ENCODE assay signal across 8 cellular contexts in the genomic region with DNA sequence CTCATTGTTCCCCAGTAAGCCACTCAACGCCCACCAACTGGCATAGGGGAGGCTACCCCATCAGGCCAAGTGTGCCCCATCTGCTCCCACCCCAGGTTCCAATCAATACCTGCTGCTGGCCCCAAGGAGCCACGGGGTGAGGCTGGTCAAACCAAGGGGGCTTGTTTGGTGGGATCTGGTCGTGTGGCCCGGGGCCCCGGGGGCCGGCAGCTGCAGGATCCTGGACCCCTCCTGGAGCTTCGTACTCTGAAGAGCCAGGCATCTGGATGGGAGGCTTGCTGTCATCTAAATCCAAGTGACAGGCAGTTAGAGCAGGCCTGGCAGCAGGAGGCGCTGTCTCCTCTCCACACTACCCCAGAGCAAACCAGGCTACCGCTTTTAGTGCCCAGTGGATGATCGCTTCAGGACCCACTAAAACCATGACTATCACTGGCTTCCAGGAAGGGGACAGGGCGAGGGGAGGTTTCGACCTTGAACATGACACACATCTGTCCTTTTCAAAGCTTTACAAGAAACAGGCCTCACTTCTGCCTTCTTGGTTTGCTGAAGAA. TPM values are rescaled to one million over a fixed set of nuclear protein-coding genes. Genes with fewer than 3 reads are reported as not detected.
DNase-seq lines count a peak whose midpoint lies in the region; ATAC-seq, FAIRE-seq and TF ChIP-seq lines count a peak whose summit lies in the region.

No MANE protein-coding gene starts in this region.

- H3K27me3 ChIP-seq in RWPE2 (ENCODE audit: insufficient read depth, poor library complexity, severe bottlenecking), result no peaks in the 10 kb centered on the region
- no peaks in the 10 kb centered on the region for H3K27me3 ChIP-seq in GM12878 (replicated peaks in 1 of 2; ENCODE audit: control insufficient read depth in 2 of 2, insufficient read depth in 2 of 2, low read length in 1 of 2)

- no peaks in the 10 kb centered on the region for H3K79me2 ChIP-seq in GM12878 (ENCODE audit: control insufficient read depth, insufficient read depth, low read length)

- H3K4me1 ChIP-seq in RWPE2 (ENCODE audit: insufficient read depth, poor library complexity, severe bottlenecking), result no peaks in the 10 kb centered on the region
- H3K4me1 ChIP-seq in GM12878 (ENCODE audit: control insufficient read depth, insufficient read depth, low read length), result no peaks in the 10 kb centered on the region

- peak; percentile 35 for FAIRE-seq in GM12878 (lab: Jason Lieb, UNC)

- BruUV-seq in GM12878 (replicated peaks; lab: Mats Ljungman, UMichigan), result no TSS peak

- no peak overlapping the region for H3K9ac ChIP-seq in GM12878 (ENCODE audit: control insufficient read depth, insufficient read depth, low read length)

- in situ Hi-C loops in GM12878 (cut with MboI), result no loop called here

- H3K27me3 Mint-ChIP-seq in natural killer cell (ENCODE audit: low read depth in 2 of 2), result no peaks in the 10 kb centered on the region

- H3K4me2 ChIP-seq in GM12878 (ENCODE audit: control insufficient read depth, insufficient read depth), result no peak overlapping the region

- RAD21 ChIA-PET in GM12878 (lab: Charles Lee; ENCODE audit: unreplicated experiment), result interaction anchor here (1.2 to 1.4 kb wide), 2 partner anchors 46 to 86 kb away, joined by 3 read pairs; no protein-coding TSS in a partner anchor

- SMC1A ChIA-PET in GM12878 (lab: Charles Lee; ENCODE audit: uncharacterized antibody, unreplicated experiment), result interaction anchor here (0.7 to 1.8 kb wide), 4 partner anchors 11 to 133 kb away, joined by 3 to 4 read pairs (median 3); partner anchors contain the start of gene TMEM38A

- no peak overlapping the region for H3K4me3 Mint-ChIP-seq in natural killer cell

- H3K36me3 ChIP-seq in RWPE2 (ENCODE audit: low read depth) (peaks cover 89% of the 10 kb centered on the region), GM12878 (ENCODE audit: control insufficient read depth in 2 of 2, insufficient read depth in 2 of 2, low read length in 1 of 2) (peaks cover 27 to 71% of the 10 kb centered on the region in 2 experiments)

- CTCF ChIA-PET in GM10248 (lab: Yijun Ruan, JAX) (interaction anchor here (0.7 to 2.0 kb wide), 7 partner anchors 8 to 97 kb away, joined by 3 to 5 read pairs (median 4); no protein-coding TSS in a partner anchor), GM12878 (lab: Yijun Ruan, JAX) (interaction anchor here (0.6 to 1.8 kb wide), 5 partner anchors 60 to 333 kb away, joined by 3 to 6 read pairs (median 4); no protein-coding TSS in a partner anchor)

- TF ChIP-seq CTCF in GM10248 (IDR thresholded peaks at IDR 0.05; ENCODE audit: control extremely low read depth, extremely low read depth, low read depth, missing control alignments), result peak; percentile 39
- peak; percentile 31 for TF ChIP-seq CTCF in RWPE2 (IDR thresholded peaks at IDR 0.05; ENCODE audit: poor library complexity, severe bottlenecking)
- TF ChIP-seq CTCF in GM12878 (IDR thresholded peaks at IDR 0.05 in 2 of 3, conservative IDR thresholded peaks at IDR 0.05 in 1 of 3; ENCODE audit: control insufficient read depth in 2 of 3, extremely low read depth in 1 of 3, insufficient read depth in 1 of 3, low read depth in 3 of 3, low read length in 3 of 3), result peak; percentile 61 to 77 (median 68)
- TF ChIP-seq CTCF in natural killer cell (IDR thresholded peaks at IDR 0.05), result peak; percentile 18

- ATAC-seq in RWPE2 (ENCODE audit: low read depth) (no peak), GM12878 (peak; percentile 86), natural killer cell (peak in 2 of 3 donors; percentile 53 to 59), HG02642 (IDR thresholded peaks at IDR 0.05; ENCODE audit: poor library complexity, unreplicated experiment) (no peak), GM21576 (IDR thresholded peaks at IDR 0.05; ENCODE audit: unreplicated experiment) (no peak)

- no peaks in the 10 kb centered on the region for H3K36me3 Mint-ChIP-seq in natural killer cell

- 86% methylated on average over 12 of the region's 12 CpGs for WGBS in GM12878 (ENCODE audit: insufficient coverage, insufficient replicate concordance, low lambda C conversion rate, missing lambda C conversion rate)

- no peak overlapping the region for H3K27ac ChIP-seq in RWPE2 (ENCODE audit: poor library complexity, severe bottlenecking)
- no peak overlapping the region for H3K27ac ChIP-seq in GM12878 (ENCODE audit: control insufficient read depth, insufficient read depth)

- TF ChIP-seq EP300 in GM12878 (IDR thresholded peaks at IDR 0.05; ENCODE audit: borderline replicate concordance in 1 of 2, control insufficient read depth in 1 of 2, low read depth in 2 of 2, low read length in 2 of 2), result no peak

- peak; percentile 47 for TF ChIP-seq RAD21 in GM12878 (IDR thresholded peaks at IDR 0.05; ENCODE audit: insufficient read depth, low read depth, low read length)

- no peaks in the 10 kb centered on the region for H3K9me3 ChIP-seq in RWPE2 (ENCODE audit: severe bottlenecking)
- no peaks in the 10 kb centered on the region for H3K9me3 ChIP-seq in GM12878 (replicated peaks; ENCODE audit: control insufficient read depth, insufficient read depth, low read length)

- POLR2A ChIA-PET in GM10248 (lab: Yijun Ruan, JAX) (no interaction called here), GM12878 (lab: Charles Lee) (interaction anchor here (0.5 kb wide), 1 partner anchor 122 kb away, joined by 5 read pairs; no protein-coding TSS in a partner anchor)

- no peak overlapping the region for H2AFZ ChIP-seq in GM12878 (ENCODE audit: control insufficient read depth, low read depth, low read length)

- peaks cover 0 to 8% of the 10 kb centered on the region in 2 donors for H3K4me1 Mint-ChIP-seq in natural killer cell

- 0 out of 2 replicates have a peak, but pooled peaks have one; percentile 30 for TF ChIP-seq POLR2A in GM12878 (IDR thresholded peaks at IDR 0.05; ENCODE audit: low read depth, low read length)

- peak overlapping the region in 1 of 2 donors; percentile 35 for H3K27ac Mint-ChIP-seq in natural killer cell

- H4K20me1 ChIP-seq in GM12878 (ENCODE audit: control insufficient read depth, insufficient read depth), result no peaks in the 10 kb centered on the region

- DNase-seq in GM10248 (ENCODE audit: extremely low spot score), result no peak
- DNase-seq in RWPE2 (ENCODE audit: low spot score), result no peak
- no peak for DNase-seq in GM12878 (ENCODE audit: low read depth, low spot score)
- DNase-seq in natural killer cell, result no peak
- DNase-seq in NCI-H446 treated with DMSO at 0.1 percent for 48 hours (lab: John Stamatoyannopoulos, UW), result no peak
- DNase-seq in NCI-H510A treated with DMSO at 0.1 percent for 48 hours (lab: John Stamatoyannopoulos, UW), result no peak

- no peaks in the 10 kb centered on the region for H3K9me3 Mint-ChIP-seq in natural killer cell

- intact Hi-C loops in GM12878 (cut with micrococcal nuclease; ENCODE audit: unreplicated experiment) (no loop called here), natural killer cell (cut with micrococcal nuclease) (no loop called here)

- H3K4me3 ChIP-seq in RWPE2 (ENCODE audit: severe bottlenecking), result no peak overlapping the region
- H3K4me3 ChIP-seq in GM12878, result no peak overlapping the region

RNA-seq across cellular contexts. Expression of gene CHERP, which starts 14.2 kb away (rescaled TPM):
- total RNA-seq in GM12878 (2013; cell fraction: nucleolus; rRNA removed), result 47.2 and 55.4 TPM in 2 replicates
- total RNA-seq in GM12878 (2014; rRNA removed) (3.6 and 4.9 TPM in 2 replicates), GM12878 (2014; rRNA removed; fragmentation: Illumina TruSeq; extraction: Trizol) (6.8 and 7.2 TPM in 2 replicates), GM12878 (2021) (57.5 and 65.3 TPM in 2 replicates), natural killer cell (10 to 100 TPM; 46.5 to 70.8 (median 68.2) TPM)
- polyA plus RNA-seq in GM12878 (2011; ENCODE audit: low read depth), result 13.6 TPM
- polyA plus RNA-seq in GM12878 (2011; rRNA removed) (3.2 and 5.1 TPM in 2 replicates), GM12878 (2014; fragmentation: Illumina TruSeq; extraction: Trizol) (3.5 and 17.6 TPM in 2 replicates), GM12878 (2014; fragmentation: Nextera tagmentation; extraction: Ambion mirVana) (1 to 10 TPM in 1 of 2 experiments, under 1 TPM in 1; 0.66 to 1.7 TPM), GM12878 (2014; rRNA removed) (24.0 and 42.2 TPM in 2 replicates), GM12878 (2016; fragmentation: Nextera tagmentation; extraction: Ambion mirVana) (10 to 100 TPM; 47.1 to 49.4 TPM)
- 7.8 and 8.6 TPM in 2 replicates for polyA plus RNA-seq in GM12878 (2011; cell fraction: cytosol; rRNA removed)
- polyA plus RNA-seq in GM12878 (2011; cell fraction: nucleus; rRNA removed), result 45.6 and 76.2 TPM in 2 replicates
- polyA plus RNA-seq in GM12878 (2012), result 34.7 and 37.6 TPM in 2 replicates
- 4.5 and 8.6 TPM in 2 replicates for polyA minus RNA-seq in GM12878 (2011; rRNA and poly(A)+ RNA removed)
- 9.5 and 14.8 TPM in 2 replicates for polyA minus RNA-seq in GM12878 (2011; cell fraction: cytosol; rRNA and poly(A)+ RNA removed)
- polyA minus RNA-seq in GM12878 (2011; cell fraction: nucleus; rRNA and poly(A)+ RNA removed), result 15.5 and 27.3 TPM in 2 replicates

RNA-seq across cellular contexts. Expression of gene C19orf44, which starts 31.9 kb away (rescaled TPM):
- total RNA-seq in GM12878 (2013; cell fraction: nucleolus; rRNA removed), result 21.6 and 25.8 TPM in 2 replicates
- total RNA-seq in GM12878 (2014; rRNA removed), result 2.0 and 2.1 TPM in 2 replicates
- total RNA-seq in GM12878 (2014; rRNA removed; fragmentation: Illumina TruSeq; extraction: Trizol), result 2.7 and 3.3 TPM in 2 replicates
- 3.1 and 3.8 TPM in 2 replicates for total RNA-seq in GM12878 (2021)
- 0.84 TPM for polyA plus RNA-seq in GM12878 (2011; ENCODE audit: low read depth)
- 2.5 and 3.0 TPM in 2 replicates for polyA plus RNA-seq in GM12878 (2011; rRNA removed)
- polyA plus RNA-seq in GM12878 (2011; cell fraction: cytosol; rRNA removed), result 3.5 and 3.7 TPM in 2 replicates
- polyA plus RNA-seq in GM12878 (2011; cell fraction: nucleus; rRNA removed), result 8.7 and 9.7 TPM in 2 replicates
- 3.8 and 4.0 TPM in 2 replicates for polyA plus RNA-seq in GM12878 (2012)
- 3.6 and 5.2 TPM in 2 replicates for polyA plus RNA-seq in GM12878 (2014; fragmentation: Illumina TruSeq; extraction: Trizol)
- polyA plus RNA-seq in GM12878 (2014; fragmentation: Nextera tagmentation; extraction: Ambion mirVana), result under 1 TPM; 0.26 to 0.31 TPM
- 4.1 and 5.4 TPM in 2 replicates for polyA plus RNA-seq in GM12878 (2014; rRNA removed)
- 1 to 10 TPM; 3.9 to 4.0 TPM for polyA plus RNA-seq in GM12878 (2016; fragmentation: Nextera tagmentation; extraction: Ambion mirVana)
- polyA minus RNA-seq in GM12878 (2011; rRNA and poly(A)+ RNA removed), result 1.3 and 2.3 TPM in 2 replicates
- 2.5 and 3.3 TPM in 2 replicates for polyA minus RNA-seq in GM12878 (2011; cell fraction: cytosol; rRNA and poly(A)+ RNA removed)
- 2.7 and 3.9 TPM in 2 replicates for polyA minus RNA-seq in GM12878 (2011; cell fraction: nucleus; rRNA and poly(A)+ RNA removed)
- total RNA-seq in natural killer cell, result 1 to 10 TPM; 1.2 to 2.8 (median 1.4) TPM

RNA-seq across cellular contexts. Expression of gene CALR3, which starts 32.1 kb away (rescaled TPM):
- total RNA-seq in GM12878 (2013; cell fraction: nucleolus; rRNA removed), result not detected in 2 replicates
- total RNA-seq in GM12878 (2014; rRNA removed) (0.11 TPM in 2 replicates), GM12878 (2014; rRNA removed; fragmentation: Illumina TruSeq; extraction: Trizol) (0.18 and 0.45 TPM in 2 replicates), GM12878 (2021) (0.19 TPM in 1 of 2 replicates, not detected in the other), natural killer cell (not detected)
- not detected for polyA plus RNA-seq in GM12878 (2011; ENCODE audit: low read depth)
- polyA plus RNA-seq in GM12878 (2011; rRNA removed) (0.05 TPM in 1 of 2 replicates, not detected in the other), GM12878 (2014; fragmentation: Illumina TruSeq; extraction: Trizol) (0.35 and 0.43 TPM in 2 replicates), GM12878 (2014; fragmentation: Nextera tagmentation; extraction: Ambion mirVana) (under 1 TPM; 0.10 to 0.13 TPM), GM12878 (2014; rRNA removed) (0.12 and 0.14 TPM in 2 replicates), GM12878 (2016; fragmentation: Nextera tagmentation; extraction: Ambion mirVana) (under 1 TPM in 1 of 2 experiments, not detected in 1; 0.31 TPM)
- polyA plus RNA-seq in GM12878 (2011; cell fraction: cytosol; rRNA removed), result 0.06 TPM in 1 of 2 replicates, not detected in the other
- not detected in 2 replicates for polyA plus RNA-seq in GM12878 (2011; cell fraction: nucleus; rRNA removed)
- not detected in 2 replicates for polyA plus RNA-seq in GM12878 (2012)
- polyA minus RNA-seq in GM12878 (2011; rRNA and poly(A)+ RNA removed), result not detected in 2 replicates
- polyA minus RNA-seq in GM12878 (2011; cell fraction: cytosol; rRNA and poly(A)+ RNA removed), result not detected in 2 replicates
- polyA minus RNA-seq in GM12878 (2011; cell fraction: nucleus; rRNA and poly(A)+ RNA removed), result not detected in 2 replicates

RNA-seq across cellular contexts. Expression of gene SLC35E1, which starts 44.2 kb away (rescaled TPM):
- 130 and 131 TPM in 2 replicates for total RNA-seq in GM12878 (2013; cell fraction: nucleolus; rRNA removed)
- 24.7 and 26.5 TPM in 2 replicates for total RNA-seq in GM12878 (2014; rRNA removed)
- 20.1 and 20.4 TPM in 2 replicates for total RNA-seq in GM12878 (2014; rRNA removed; fragmentation: Illumina TruSeq; extraction: Trizol)
- 30.9 and 33.7 TPM in 2 replicates for total RNA-seq in GM12878 (2021)
- 23.4 TPM for polyA plus RNA-seq in GM12878 (2011; ENCODE audit: low read depth)
- 28.7 and 37.7 TPM in 2 replicates for polyA plus RNA-seq in GM12878 (2011; rRNA removed)
- 42.7 and 47.6 TPM in 2 replicates for polyA plus RNA-seq in GM12878 (2011; cell fraction: cytosol; rRNA removed)
- 45.6 and 46.8 TPM in 2 replicates for polyA plus RNA-seq in GM12878 (2011; cell fraction: nucleus; rRNA removed)
- polyA plus RNA-seq in GM12878 (2012), result 32.1 and 35.8 TPM in 2 replicates
- polyA plus RNA-seq in GM12878 (2014; fragmentation: Illumina TruSeq; extraction: Trizol), result 20.5 and 23.8 TPM in 2 replicates
- 10 to 100 TPM; 11.3 to 15.1 TPM for polyA plus RNA-seq in GM12878 (2014; fragmentation: Nextera tagmentation; extraction: Ambion mirVana)
- 19.6 and 26.7 TPM in 2 replicates for polyA plus RNA-seq in GM12878 (2014; rRNA removed)
- polyA plus RNA-seq in GM12878 (2016; fragmentation: Nextera tagmentation; extraction: Ambion mirVana), result 10 to 100 TPM; 12.6 to 20.0 TPM
- polyA minus RNA-seq in GM12878 (2011; rRNA and poly(A)+ RNA removed), result 96.4 and 132 TPM in 2 replicates
- polyA minus RNA-seq in GM12878 (2011; cell fraction: cytosol; rRNA and poly(A)+ RNA removed), result 29.0 and 31.5 TPM in 2 replicates
- 27.3 and 43.1 TPM in 2 replicates for polyA minus RNA-seq in GM12878 (2011; cell fraction: nucleus; rRNA and poly(A)+ RNA removed)
- total RNA-seq in natural killer cell, result 10 to 100 TPM; 53.2 to 55.5 (median 54.2) TPM

RNA-seq across cellular contexts. Expression of gene EPS15L1, which starts 56.3 kb away (rescaled TPM):
- 105 and 117 TPM in 2 replicates for total RNA-seq in GM12878 (2013; cell fraction: nucleolus; rRNA removed)
- total RNA-seq in GM12878 (2014; rRNA removed) (11.3 and 11.4 TPM in 2 replicates), GM12878 (2014; rRNA removed; fragmentation: Illumina TruSeq; extraction: Trizol) (15.9 and 16.7 TPM in 2 replicates), GM12878 (2021) (43.5 and 50.4 TPM in 2 replicates), natural killer cell (100 to 1,000 TPM in 1 of 3 donors, 10 to 100 TPM in 2; 92.2 to 120 (median 99.3) TPM)
- polyA plus RNA-seq in GM12878 (2011; ENCODE audit: low read depth), result 14.0 TPM
- polyA plus RNA-seq in GM12878 (2011; rRNA removed) (7.2 and 19.1 TPM in 2 replicates), GM12878 (2014; fragmentation: Illumina TruSeq; extraction: Trizol) (20.4 and 24.1 TPM in 2 replicates), GM12878 (2014; fragmentation: Nextera tagmentation; extraction: Ambion mirVana) (1 to 10 TPM; 5.9 to 7.6 TPM), GM12878 (2014; rRNA removed) (20.4 and 25.3 TPM in 2 replicates), GM12878 (2016; fragmentation: Nextera tagmentation; extraction: Ambion mirVana) (10 to 100 TPM; 41.3 to 43.3 TPM)
- polyA plus RNA-seq in GM12878 (2011; cell fraction: cytosol; rRNA removed), result 15.6 and 16.9 TPM in 2 replicates
- 32.3 and 38.7 TPM in 2 replicates for polyA plus RNA-seq in GM12878 (2011; cell fraction: nucleus; rRNA removed)
- 34.0 and 35.2 TPM in 2 replicates for polyA plus RNA-seq in GM12878 (2012)
- 21.1 and 23.7 TPM in 2 replicates for polyA minus RNA-seq in GM12878 (2011; rRNA and poly(A)+ RNA removed)
- 10.7 and 12.6 TPM in 2 replicates for polyA minus RNA-seq in GM12878 (2011; cell fraction: cytosol; rRNA and poly(A)+ RNA removed)
- 20.1 and 45.2 TPM in 2 replicates for polyA minus RNA-seq in GM12878 (2011; cell fraction: nucleus; rRNA and poly(A)+ RNA removed)

Comparison
In these comparisons a context has a peak if more than half of its experiments do, and no peak if none do; other contexts are left out.
1. CTCF ChIP-seq: peak in every context shown above with its lines; median percentile 68 in GM12878; 39 in GM10248; 31 in RWPE2; 18 in natural killer cell.
2. ATAC-seq: peak in GM12878 (single experiment) and natural killer cell (2 of 3); none in RWPE2 (single experiment), HG02642 (single experiment) and GM21576 (single experiment).